ENCODE assay signal across 9 cellular contexts in the genomic region with DNA sequence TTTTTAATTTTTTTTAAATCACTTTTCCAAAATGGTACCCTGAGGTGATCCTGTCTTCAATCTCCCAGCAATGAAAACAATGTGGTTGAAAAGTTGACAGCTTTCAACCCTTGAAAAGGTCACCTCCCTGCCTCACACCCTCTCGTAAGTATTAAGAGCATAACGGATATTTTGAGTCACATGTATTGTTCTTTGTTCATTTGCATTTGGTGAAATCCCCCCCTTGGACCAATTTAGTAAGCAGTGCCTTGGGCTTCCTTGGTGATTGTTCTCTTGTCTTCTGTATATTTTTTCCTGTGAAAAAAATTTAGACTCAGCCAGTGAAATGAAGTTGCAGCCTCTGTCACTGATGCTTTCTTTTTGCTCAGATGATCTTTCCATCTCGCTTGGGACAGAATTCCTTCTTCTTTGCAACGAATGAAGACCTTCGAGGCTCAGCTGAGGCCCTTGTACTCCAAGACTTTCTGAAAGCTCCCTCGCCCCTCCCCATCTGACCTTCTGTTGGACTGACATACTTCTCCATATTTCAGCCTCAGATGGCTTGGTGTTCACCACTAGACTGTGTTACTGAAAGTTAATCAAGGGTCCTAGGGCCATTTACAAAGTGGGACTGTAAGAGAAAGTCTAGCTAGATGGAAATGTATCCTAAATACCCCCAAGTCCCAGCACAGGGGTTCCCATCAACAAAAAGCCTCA.
A peak's percentile ranks its signal among the peaks of the same experiment; 100 is the strongest.
DNase-seq lines count a peak whose midpoint lies in the region; ATAC-seq and TF ChIP-seq lines count a peak whose summit lies in the region.
"Had no signal": no experiment of that assay in that cellular context is flagged by ENCODE, and none has a peak within 500 bp of the region (broad histone marks: within the 10 kb centered on the region; RNA-seq: fewer than 3 reads in every experiment).

No MANE protein-coding gene starts in this region.

- in situ Hi-C loops in GM13977 (cut with MboI; ENCODE audit: low pct_unique_long_range_greater_than_20kb, low sequenced_read_pairs, unreplicated experiment): no loop called here

- peak overlapping the region; percentile 56 for H3K27ac ChIP-seq in upper lobe of right lung
- H3K27ac ChIP-seq: epithelial cell of prostate had no signal

- H3K4me3 Mint-ChIP-seq in T-cell: peak overlapping the region; percentile 73 to 78 (median 75)
- H3K4me3 Mint-ChIP-seq in WTC11: no peak overlapping the region

- ATAC-seq in GM21737 (IDR thresholded peaks at IDR 0.05; ENCODE audit: unreplicated experiment) (peak; percentile 26), T-cell (replicated peaks in 1 of 4) (peak; percentile 28 to 45 (median 38)), upper lobe of right lung (no peak), HG03039 (IDR thresholded peaks at IDR 0.05; ENCODE audit: unreplicated experiment) (no peak), WTC11 (no peak)

- H3K9me3 ChIP-seq in upper lobe of right lung: no peaks in the 10 kb centered on the region

- H3K9me3 Mint-ChIP-seq in T-cell: no peaks in the 10 kb centered on the region
- no peaks in the 10 kb centered on the region for H3K9me3 Mint-ChIP-seq in WTC11

- intact Hi-C loops in upper lobe of right lung (cut with DNase I): no loop called here

- no peaks in the 10 kb centered on the region for H3K36me3 ChIP-seq in upper lobe of right lung

- peaks cover 26% of the 10 kb centered on the region for H3K36me3 Mint-ChIP-seq in T-cell
- no peaks in the 10 kb centered on the region for H3K36me3 Mint-ChIP-seq in WTC11

- peaks cover 95 to 98% (median 96%) of the 10 kb centered on the region in 3 donors for H3K4me1 Mint-ChIP-seq in T-cell
- peaks cover 28% of the 10 kb centered on the region for H3K4me1 Mint-ChIP-seq in WTC11

- no peak for TF ChIP-seq CTCF in GM13977 (IDR thresholded peaks at IDR 0.05; ENCODE audit: extremely low read depth, insufficient read depth, missing control alignments)
- no peak for TF ChIP-seq CTCF in upper lobe of right lung (IDR thresholded peaks at IDR 0.05)
- no peak for TF ChIP-seq CTCF in WTC11 (IDR thresholded peaks at IDR 0.05)

- peak; percentile 54 for DNase-seq in GM13977 (ENCODE audit: low spot score)
- peak in 17 of 34 experiments; percentile 13 to 47 (median 34) for DNase-seq in T-cell
- DNase-seq in foreskin melanocyte: peak; percentile 78
- no peak for DNase-seq in upper lobe of right lung
- no peak for DNase-seq in NAMALWA (ENCODE audit: low spot score)
- DNase-seq in WTC11 (ENCODE audit: low spot score): no peak

- H3K27me3 Mint-ChIP-seq in T-cell: no peaks in the 10 kb centered on the region
- no peaks in the 10 kb centered on the region for H3K27me3 Mint-ChIP-seq in WTC11 (ENCODE audit: low read depth)

- peaks cover 22% of the 10 kb centered on the region for H3K4me1 ChIP-seq in upper lobe of right lung

- H3K27me3 ChIP-seq in upper lobe of right lung: no peaks in the 10 kb centered on the region

- H3K4me3 ChIP-seq in upper lobe of right lung: no peak overlapping the region

- POLR2A ChIA-PET in T-cell (lab: Charles Lee): interaction anchor here (0.7 to 2.0 kb wide), 4 partner anchors 15 to 156 kb away, joined by 3 to 5 read pairs (median 3); no protein-coding TSS in a partner anchor
- POLR2A ChIA-PET in WTC11 (lab: Charles Lee): no interaction called here

- CTCF ChIA-PET in T-cell (lab: Charles Lee) (interaction anchor here in 1 of 2 donors (0.8 to 1.8 kb wide), 4 partner anchors 9 to 162 kb away, joined by 3 to 12 read pairs (median 3); no protein-coding TSS in a partner anchor), WTC11 (lab: Charles Lee) (no interaction called here)

- H3K27ac Mint-ChIP-seq in T-cell: peak overlapping the region; percentile 99 to 100
- H3K27ac Mint-ChIP-seq in WTC11: no peak overlapping the region

TF ChIP-seq in WTC11, 78 proteins besides CTCF, POLR2A, EP300 and RAD21:
- TF ChIP-seq ZNF317 (CRISPR knock-in tag; IDR thresholded peaks at IDR 0.05; ENCODE audit: borderline replicate concordance, low read depth): no peak
- TF ChIP-seq ZBTB21 (CRISPR knock-in tag; IDR thresholded peaks at IDR 0.05; ENCODE audit: borderline replicate concordance): no peak
- TF ChIP-seq NR3C1 (CRISPR knock-in tag; conservative IDR thresholded peaks at IDR 0.05; ENCODE audit: low read depth): no peak

Comparison
In these comparisons a context has a peak if more than half of its experiments do, and no peak if none do; other contexts are left out.
1. DNase-seq: peak in GM13977 (single experiment) and foreskin melanocyte (single experiment); none in upper lobe of right lung (single experiment), NAMALWA (single experiment) and WTC11 (single experiment).
2. ATAC-seq: peak in GM21737 (single experiment) and T-cell (4 of 4); none in upper lobe of right lung (single experiment), HG03039 (single experiment) and WTC11 (single experiment).